In the genomic region with DNA sequence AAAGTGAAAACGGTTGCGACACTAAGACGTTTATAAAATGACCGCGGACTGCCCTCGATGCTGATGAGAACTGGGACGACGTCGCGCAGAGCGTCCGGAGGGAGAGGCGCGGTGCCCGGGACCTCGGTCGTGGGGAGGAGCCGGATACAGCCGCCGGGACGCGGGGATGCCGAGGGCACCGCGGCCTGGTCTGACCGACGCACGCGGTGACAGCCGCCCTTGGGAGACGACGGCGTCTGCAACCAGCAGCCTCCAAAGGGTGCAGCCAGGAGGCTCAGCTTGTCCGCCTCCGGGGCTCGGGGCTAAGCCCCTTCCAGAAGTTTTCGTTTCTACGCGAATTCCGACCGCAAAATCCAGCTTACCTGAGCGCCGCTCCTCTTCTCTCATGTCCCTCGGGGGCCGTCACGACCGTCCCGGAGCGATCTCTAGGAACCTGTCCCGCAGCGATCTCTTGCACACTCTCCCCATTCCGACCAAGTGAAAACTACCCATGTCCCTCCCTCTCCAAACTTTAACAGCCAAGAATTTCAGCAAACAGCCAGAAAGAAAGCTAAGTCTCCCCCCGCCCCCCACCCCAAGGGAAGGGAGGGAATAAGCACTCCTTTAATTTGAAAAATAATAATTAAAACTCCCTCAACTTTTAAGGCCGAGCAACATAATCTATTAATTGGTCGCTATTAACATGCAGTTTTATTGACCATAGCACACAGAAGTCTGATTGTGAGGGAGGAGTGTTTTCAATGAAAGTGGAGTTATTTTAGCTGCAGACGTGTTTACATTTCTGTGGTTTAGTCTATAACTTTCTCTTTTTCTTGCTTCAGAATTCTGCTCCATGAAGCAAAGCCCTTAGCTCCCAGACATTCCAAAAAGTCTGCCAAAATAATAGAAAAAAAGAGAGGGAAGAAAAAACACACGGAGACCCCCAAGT, we compare ENCODE assay signal across 7 cellular contexts.
DNase-seq lines count a peak whose midpoint lies in the region; ATAC-seq and TF ChIP-seq lines count a peak whose summit lies in the region.

No MANE protein-coding gene starts in this region.

- H3K27me3 ChIP-seq in HL-60 (ENCODE audit: insufficient read depth, poor library complexity, severe bottlenecking): peaks cover 14% of the 10 kb centered on the region
- H3K27me3 ChIP-seq in psoas muscle (ENCODE audit: insufficient read depth in 3 of 3, low read length in 2 of 3): peaks cover 0 to 75% (median 13%) of the 10 kb centered on the region in 3 donors
- H3K27me3 ChIP-seq in BE2C: peaks cover 84% of the 10 kb centered on the region

- ATAC-seq in Right ventricle myocardium superior (ENCODE audit: poor library complexity) (peak; percentile 61), psoas muscle (peak in 1 of 4 donors; percentile 58), GM18867 (IDR thresholded peaks at IDR 0.05; ENCODE audit: unreplicated experiment) (no peak)

- no peaks in the 10 kb centered on the region for H3K9me3 ChIP-seq in psoas muscle
- H3K9me3 ChIP-seq in BE2C: no peaks in the 10 kb centered on the region

- H3K36me3 ChIP-seq in psoas muscle (ENCODE audit: insufficient read depth in 1 of 2, low read depth in 1 of 2) (no peaks in the 10 kb centered on the region), BE2C (no peaks in the 10 kb centered on the region)

- H3K27ac ChIP-seq in HL-60 (replicated peaks) (no peak overlapping the region), psoas muscle (no peak overlapping the region)

- peak; percentile 17 to 28 for DNase-seq in HL-60 (ENCODE audit: low read depth in 1 of 2, low spot score in 1 of 2)
- DNase-seq in activated CD4-positive, alpha-beta T cell treated with anti-CD3 and anti-CD28 coated beads, Interleukin-2, amount 50 U/mL, for 48 hours: peak; percentile 11 to 14
- DNase-seq in Right ventricle myocardium superior: peak; percentile 46
- peak; percentile 18 to 56 for DNase-seq in psoas muscle
- no peak for DNase-seq in activated gamma-delta T cell (lab: John Stamatoyannopoulos, UW)
- no peak for DNase-seq in BE2C

- 3% methylated on average over 53 to 57 of the region's 57 CpGs for WGBS in psoas muscle, 3 donors

- TF ChIP-seq CTCF in HL-60 (IDR thresholded peaks at IDR 0.05; ENCODE audit: insufficient read depth, low read length): no peak
- no peak for TF ChIP-seq CTCF in psoas muscle (IDR thresholded peaks at IDR 0.05)
- no peak for TF ChIP-seq CTCF in BE2C (IDR thresholded peaks at IDR 0.05; ENCODE audit: low read depth, low read length)

- peak overlapping the region; percentile 53 for H3K4me3 ChIP-seq in HL-60 (replicated peaks; ENCODE audit: insufficient read depth, low read length)
- peak overlapping the region; percentile 50 for H3K4me3 ChIP-seq in psoas muscle
- no peak overlapping the region for H3K4me3 ChIP-seq in BE2C (ENCODE audit: low read depth, low read length)

- intact Hi-C loops in Right ventricle myocardium superior (cut with DNase I) (no loop called here), psoas muscle (cut with DNase I) (no loop called here)

- no peaks in the 10 kb centered on the region for H3K4me1 ChIP-seq in psoas muscle
- no peaks in the 10 kb centered on the region for H3K4me1 ChIP-seq in BE2C

Comparison
In these comparisons a context has a peak if more than half of its experiments do, and no peak if none do; other contexts are left out.
1. DNase-seq: peak in HL-60 (2 of 2), activated CD4-positive, alpha-beta T cell treated with anti-CD3 and anti-CD28 coated beads, Interleukin-2, amount 50 U/mL, for 48 hours (2 of 2), Right ventricle myocardium superior (single experiment) and psoas muscle (2 of 2); none in activated gamma-delta T cell (single experiment) and BE2C (single experiment).